8 cellular contexts compared by ENCODE assay signal in the genomic region with DNA sequence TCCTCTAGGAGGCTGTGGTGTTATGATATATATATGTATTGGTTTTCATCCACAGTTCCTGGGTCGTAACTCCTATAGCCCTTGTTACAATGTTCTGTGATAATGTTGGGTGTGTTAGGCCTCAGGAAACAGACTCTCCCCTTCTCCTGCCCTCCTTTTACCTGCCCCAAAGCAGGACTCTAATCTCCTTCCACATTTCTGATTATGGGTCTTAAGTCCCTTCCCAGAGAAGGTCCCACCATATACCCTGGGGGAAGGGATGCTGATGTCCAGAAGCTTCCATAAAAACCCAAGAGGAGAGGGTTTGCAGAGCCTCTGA. TPM values are rescaled to one million over a fixed set of nuclear protein-coding genes. Genes with fewer than 3 reads are reported as not detected.
DNase-seq lines count a peak whose midpoint lies in the region; FAIRE-seq and TF ChIP-seq lines count a peak whose summit lies in the region.

No MANE protein-coding gene starts in this region.

- peaks cover 28 to 52% of the 10 kb centered on the region in 2 donors for H3K36me3 Mint-ChIP-seq in CD4-positive, alpha-beta memory T cell

- FAIRE-seq in H54 (lab: Jason Lieb, UNC), result no peak

- no peaks in the 10 kb centered on the region for H3K9me3 Mint-ChIP-seq in CD4-positive, alpha-beta memory T cell

- peak; percentile 32; the same call in 1 of the 2 replicates for TF ChIP-seq CTCF in LNCAP (IDR thresholded peaks at IDR 0.05)
- peak in 28 of 56 donors; percentile 3 to 70 (median 32) for TF ChIP-seq CTCF in dorsolateral prefrontal cortex (IDR thresholded peaks at IDR 0.05 in 54 of 56, conservative IDR thresholded peaks at IDR 0.05 in 2 of 56; ENCODE audit: low read depth in 1 of 56, partially characterized antibody in 56 of 56)
- no peak for TF ChIP-seq CTCF in neutrophil (IDR thresholded peaks at IDR 0.05)

- no peaks in the 10 kb centered on the region for H3K9me3 ChIP-seq in CD4-positive, alpha-beta memory T cell (ENCODE audit: control insufficient read depth in 1 of 2, low read length in 2 of 2)
- no peaks in the 10 kb centered on the region for H3K9me3 ChIP-seq in neutrophil

- H3K4me1 ChIP-seq in CD4-positive, alpha-beta memory T cell (ENCODE audit: insufficient read depth, low read length), result peaks cover 34% of the 10 kb centered on the region
- H3K4me1 ChIP-seq in neutrophil (ENCODE audit: control insufficient read depth in 1 of 2, insufficient read depth in 1 of 2, low read depth in 1 of 2, low read length in 1 of 2), result peaks cover 19% of the 10 kb centered on the region in 2 experiments

- intact Hi-C loops in CD4-positive, alpha-beta memory T cell (cut with micrococcal nuclease), result loop anchor here (1.0 kb wide), 6 partner anchors 20 to 983 kb away; a partner anchor contains a TSS
- intact Hi-C loops in dorsolateral prefrontal cortex (cut with DNase I), result loop anchor here (1.0 to 10.0 kb wide), 4 partner anchors 19 to 245 kb away; a partner anchor contains a TSS

- H3K4me3 ChIP-seq in CD4-positive, alpha-beta memory T cell (ENCODE audit: low read length in 2 of 2), result peak overlapping the region in 1 of 2 donors; percentile 68
- peak overlapping the region; percentile 63 to 100 (median 93) for H3K4me3 ChIP-seq in dorsolateral prefrontal cortex
- H3K4me3 ChIP-seq in neutrophil (ENCODE audit: low read depth in 1 of 2, low read length in 1 of 2), result peak overlapping the region; percentile 69 to 85

- POLR2A ChIA-PET in CD4-positive, alpha-beta memory T cell (lab: Charles Lee; ENCODE audit: partially characterized antibody), result interaction anchor here (0.9 to 4.9 kb wide), 8 partner anchors 17 to 248 kb away, joined by 3 to 56 read pairs (median 6); a partner anchor contains a TSS

- peak overlapping the region; percentile 83 to 94 (median 88) for H3K4me3 Mint-ChIP-seq in CD4-positive, alpha-beta memory T cell

- H3K36me3 ChIP-seq in CD4-positive, alpha-beta memory T cell (ENCODE audit: insufficient read depth, low read length), result peaks cover 28% of the 10 kb centered on the region
- peaks cover 25% of the 10 kb centered on the region for H3K36me3 ChIP-seq in neutrophil

- H3K27ac Mint-ChIP-seq in CD4-positive, alpha-beta memory T cell, result peak overlapping the region; percentile 91 to 98 (median 95)

- H3K27me3 Mint-ChIP-seq in CD4-positive, alpha-beta memory T cell, result no peaks in the 10 kb centered on the region

- peaks cover 21 to 47% (median 30%) of the 10 kb centered on the region in 4 donors for H3K4me1 Mint-ChIP-seq in CD4-positive, alpha-beta memory T cell

- CTCF ChIA-PET in CD4-positive, alpha-beta memory T cell (lab: Charles Lee; ENCODE audit: partially characterized antibody), result interaction anchor here (0.6 to 4.0 kb wide), 25 partner anchors 10 to 247 kb away, joined by 3 to 26 read pairs (median 4); a partner anchor contains a TSS

- no peak for TF ChIP-seq POLR2A in H54 (IDR thresholded peaks at IDR 0.05; ENCODE audit: low read depth, low read length)

- H3K27ac ChIP-seq in CD4-positive, alpha-beta memory T cell (ENCODE audit: low read depth, low read length), result peak overlapping the region; percentile 80
- H3K27ac ChIP-seq in dorsolateral prefrontal cortex, result peak overlapping the region; percentile 53 to 96 (median 88)
- peak overlapping the region; percentile 86 for H3K27ac ChIP-seq in neutrophil

- no peaks in the 10 kb centered on the region for H3K27me3 ChIP-seq in CD4-positive, alpha-beta memory T cell (ENCODE audit: insufficient read depth, low read length)
- H3K27me3 ChIP-seq in dorsolateral prefrontal cortex (no peaks in the 10 kb centered on the region), neutrophil (no peaks in the 10 kb centered on the region)

- DNase-seq in CD4-positive, alpha-beta memory T cell, result no peak
- DNase-seq in dorsolateral prefrontal cortex (no peak), SHP77 treated with DMSO at 0.1 percent for 48 hours (lab: John Stamatoyannopoulos, UW) (no peak), hippocampal formation (lab: John Stamatoyannopoulos, UW) (no peak), H54 (ENCODE audit: insufficient read length, low spot score) (no peak)
- DNase-seq in stimulated activated CD4-positive, alpha-beta T cell treated with anti-CD3 and anti-CD28 coated beads, Interleukin-12 subunit alpha, Interleukin-12 subunit beta, amount 100 ng/mL, for 4 hours, result no peak

RNA-seq across cellular contexts. Expression of a gene that starts 0.5 kb away (rescaled TPM):
- total RNA-seq in CD4-positive, alpha-beta memory T cell, result 10 to 100 TPM; 73.1 to 78.9 TPM
- polyA plus RNA-seq in CD4-positive, alpha-beta memory T cell, result 100 to 1,000 TPM; 248 to 411 TPM
- total RNA-seq in dorsolateral prefrontal cortex, result 100 to 1,000 TPM in 2 of 120 experiments, 10 to 100 TPM in 118; 45.6 to 101 (median 78.2) TPM

RNA-seq across cellular contexts. Expression of a gene that starts 19.4 kb away (rescaled TPM):
- 10 to 100 TPM; 84.1 to 84.9 TPM for total RNA-seq in CD4-positive, alpha-beta memory T cell
- 10 to 100 TPM; 32.2 to 37.4 TPM for polyA plus RNA-seq in CD4-positive, alpha-beta memory T cell
- total RNA-seq in dorsolateral prefrontal cortex, result 10 to 100 TPM; 36.8 to 71.8 (median 57.1) TPM

RNA-seq across cellular contexts. Expression of a gene that starts 19.9 kb away (rescaled TPM):
- total RNA-seq in CD4-positive, alpha-beta memory T cell, result 10 to 100 TPM; 91.0 to 92.5 TPM
- 100 to 1,000 TPM; 110 to 142 TPM for polyA plus RNA-seq in CD4-positive, alpha-beta memory T cell
- total RNA-seq in dorsolateral prefrontal cortex, result 10 to 100 TPM; 34.5 to 69.6 (median 50.1) TPM

RNA-seq across cellular contexts. Expression of a gene that starts 29.4 kb away (rescaled TPM):
- 10 to 100 TPM; 10.5 to 11.5 TPM for total RNA-seq in CD4-positive, alpha-beta memory T cell
- polyA plus RNA-seq in CD4-positive, alpha-beta memory T cell, result under 1 TPM; 0.59 to 0.70 TPM
- total RNA-seq in dorsolateral prefrontal cortex, result 10 to 100 TPM; 12.5 to 25.9 (median 18.5) TPM

RNA-seq across cellular contexts. Expression of a gene that starts 46.6 kb away (rescaled TPM):
- 10 to 100 TPM; 85.0 to 86.2 TPM for total RNA-seq in CD4-positive, alpha-beta memory T cell
- 10 to 100 TPM; 66.2 to 95.9 TPM for polyA plus RNA-seq in CD4-positive, alpha-beta memory T cell
- total RNA-seq in dorsolateral prefrontal cortex, result 10 to 100 TPM; 17.7 to 50.8 (median 30.9) TPM
